In the genomic region with DNA sequence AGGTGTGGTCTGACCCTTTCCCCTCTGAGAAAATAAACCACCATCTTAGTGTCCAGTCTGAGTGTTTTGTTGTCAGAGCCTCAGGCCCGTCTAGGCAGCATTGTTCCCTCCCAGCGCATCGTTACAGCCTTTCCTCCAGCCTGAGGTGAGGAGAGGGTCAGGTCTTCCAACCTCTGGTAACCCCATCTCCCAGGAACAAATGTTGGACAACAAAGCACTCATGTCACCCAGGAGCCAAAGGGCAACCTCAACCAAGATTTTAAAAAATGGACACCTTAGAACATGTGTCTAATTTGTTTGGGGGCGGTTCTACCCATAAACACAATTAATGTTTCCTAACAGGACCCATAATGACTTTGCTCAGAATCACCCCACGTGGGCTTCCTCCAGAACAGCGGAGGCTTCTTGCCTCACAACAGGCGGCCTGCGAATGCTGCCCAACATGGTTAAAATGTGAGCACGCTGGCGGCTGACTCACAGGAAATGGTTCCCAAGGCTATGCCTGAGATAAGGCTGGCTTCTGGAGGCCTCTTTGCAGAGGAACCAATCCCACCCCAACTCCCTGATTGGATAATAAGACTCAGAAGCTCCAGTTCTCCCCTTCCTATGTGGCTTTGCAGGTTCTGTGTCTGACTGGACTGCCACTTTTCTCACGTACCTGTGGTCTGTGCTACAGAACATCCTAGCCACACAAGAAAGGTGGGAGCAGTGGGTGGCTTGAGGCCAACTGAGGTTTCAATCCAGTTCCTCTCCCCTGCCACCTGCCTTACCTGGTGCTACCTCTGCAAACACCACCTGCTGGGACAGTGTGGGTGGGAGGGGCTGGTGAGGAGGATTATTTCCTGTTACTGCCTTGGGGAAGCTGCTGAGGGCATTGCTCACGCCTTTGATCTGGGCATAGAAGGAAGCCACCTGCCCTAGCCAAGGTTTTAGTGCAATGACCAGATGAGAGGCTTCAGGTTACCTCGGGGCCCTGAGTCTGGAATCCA, we compare ENCODE assay signal across 1 cellular context.
TF ChIP-seq lines count a peak whose summit lies in the region.

No MANE protein-coding gene starts in this region.

TF ChIP-seq in K562, 482 proteins besides CTCF, POLR2A, EP300 and RAD21 (continued from another document and continues in another):
- TF ChIP-seq, protein P1, sequence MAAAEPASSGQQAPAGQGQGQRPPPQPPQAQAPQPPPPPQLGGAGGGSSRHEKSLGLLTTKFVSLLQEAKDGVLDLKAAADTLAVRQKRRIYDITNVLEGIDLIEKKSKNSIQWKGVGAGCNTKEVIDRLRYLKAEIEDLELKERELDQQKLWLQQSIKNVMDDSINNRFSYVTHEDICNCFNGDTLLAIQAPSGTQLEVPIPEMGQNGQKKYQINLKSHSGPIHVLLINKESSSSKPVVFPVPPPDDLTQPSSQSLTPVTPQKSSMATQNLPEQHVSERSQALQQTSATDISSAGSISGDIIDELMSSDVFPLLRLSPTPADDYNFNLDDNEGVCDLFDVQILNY (CRISPR knock-in tag; IDR thresholded peaks at IDR 0.05) = no peak
- TF ChIP-seq SRSF3 (IDR thresholded peaks at IDR 0.05; ENCODE audit: insufficient read depth, low read length) (no peak), GATA2 (CRISPR knock-in tag; IDR thresholded peaks at IDR 0.05) (peak; percentile 60; the same call in 1 of the 2 replicates), CSDE1 (IDR thresholded peaks at IDR 0.05) (no peak), KAT8 (IDR thresholded peaks at IDR 0.05; ENCODE audit: low read depth) (no peak), KLF10 (CRISPR knock-in tag; IDR thresholded peaks at IDR 0.05) (no peak), WHSC1 (IDR thresholded peaks at IDR 0.05; ENCODE audit: low read length) (no peak), ZNF121 (CRISPR knock-in tag; conservative IDR thresholded peaks at IDR 0.05) (no peak), ZNF668 (CRISPR knock-in tag; IDR thresholded peaks at IDR 0.05) (peak; percentile 85), CBX8 (IDR thresholded peaks at IDR 0.05; ENCODE audit: borderline replicate concordance, extremely low read depth, low read depth, low read length, poor library complexity, severe bottlenecking) (no peak), E2F3 (CRISPR knock-in tag; IDR thresholded peaks at IDR 0.05) (peak; percentile 72; the same call in 1 of the 2 replicates), SMAD3 (CRISPR knock-in tag; conservative IDR thresholded peaks at IDR 0.05) (peak; percentile 71; the same call in 1 of the 2 replicates), ZNF146 (CRISPR knock-in tag; IDR thresholded peaks at IDR 0.05; ENCODE audit: unreplicated experiment) (no peak), PURB (CRISPR knock-in tag; IDR thresholded peaks at IDR 0.05; ENCODE audit: low read depth) (no peak), MAFG (tag; conservative IDR thresholded peaks at IDR 0.05) (peak; percentile 38; the same call in 1 of the 2 replicates), ZBTB17 (CRISPR knock-in tag; IDR thresholded peaks at IDR 0.05) (peak; percentile 67; the same call in 1 of the 2 replicates), PHTF2 (CRISPR knock-in tag; IDR thresholded peaks at IDR 0.05) (no peak)
- TF ChIP-seq, protein P2, sequence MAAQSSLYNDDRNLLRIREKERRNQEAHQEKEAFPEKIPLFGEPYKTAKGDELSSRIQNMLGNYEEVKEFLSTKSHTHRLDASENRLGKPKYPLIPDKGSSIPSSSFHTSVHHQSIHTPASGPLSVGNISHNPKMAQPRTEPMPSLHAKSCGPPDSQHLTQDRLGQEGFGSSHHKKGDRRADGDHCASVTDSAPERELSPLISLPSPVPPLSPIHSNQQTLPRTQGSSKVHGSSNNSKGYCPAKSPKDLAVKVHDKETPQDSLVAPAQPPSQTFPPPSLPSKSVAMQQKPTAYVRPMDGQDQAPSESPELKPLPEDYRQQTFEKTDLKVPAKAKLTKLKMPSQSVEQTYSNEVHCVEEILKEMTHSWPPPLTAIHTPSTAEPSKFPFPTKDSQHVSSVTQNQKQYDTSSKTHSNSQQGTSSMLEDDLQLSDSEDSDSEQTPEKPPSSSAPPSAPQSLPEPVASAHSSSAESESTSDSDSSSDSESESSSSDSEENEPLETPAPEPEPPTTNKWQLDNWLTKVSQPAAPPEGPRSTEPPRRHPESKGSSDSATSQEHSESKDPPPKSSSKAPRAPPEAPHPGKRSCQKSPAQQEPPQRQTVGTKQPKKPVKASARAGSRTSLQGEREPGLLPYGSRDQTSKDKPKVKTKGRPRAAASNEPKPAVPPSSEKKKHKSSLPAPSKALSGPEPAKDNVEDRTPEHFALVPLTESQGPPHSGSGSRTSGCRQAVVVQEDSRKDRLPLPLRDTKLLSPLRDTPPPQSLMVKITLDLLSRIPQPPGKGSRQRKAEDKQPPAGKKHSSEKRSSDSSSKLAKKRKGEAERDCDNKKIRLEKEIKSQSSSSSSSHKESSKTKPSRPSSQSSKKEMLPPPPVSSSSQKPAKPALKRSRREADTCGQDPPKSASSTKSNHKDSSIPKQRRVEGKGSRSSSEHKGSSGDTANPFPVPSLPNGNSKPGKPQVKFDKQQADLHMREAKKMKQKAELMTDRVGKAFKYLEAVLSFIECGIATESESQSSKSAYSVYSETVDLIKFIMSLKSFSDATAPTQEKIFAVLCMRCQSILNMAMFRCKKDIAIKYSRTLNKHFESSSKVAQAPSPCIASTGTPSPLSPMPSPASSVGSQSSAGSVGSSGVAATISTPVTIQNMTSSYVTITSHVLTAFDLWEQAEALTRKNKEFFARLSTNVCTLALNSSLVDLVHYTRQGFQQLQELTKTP (IDR thresholded peaks at IDR 0.05; ENCODE audit: low read depth in 1 of 2, partially characterized antibody in 2 of 2) = peak in 1 of 2 experiments; percentile 85
- TF ChIP-seq, protein P3, sequence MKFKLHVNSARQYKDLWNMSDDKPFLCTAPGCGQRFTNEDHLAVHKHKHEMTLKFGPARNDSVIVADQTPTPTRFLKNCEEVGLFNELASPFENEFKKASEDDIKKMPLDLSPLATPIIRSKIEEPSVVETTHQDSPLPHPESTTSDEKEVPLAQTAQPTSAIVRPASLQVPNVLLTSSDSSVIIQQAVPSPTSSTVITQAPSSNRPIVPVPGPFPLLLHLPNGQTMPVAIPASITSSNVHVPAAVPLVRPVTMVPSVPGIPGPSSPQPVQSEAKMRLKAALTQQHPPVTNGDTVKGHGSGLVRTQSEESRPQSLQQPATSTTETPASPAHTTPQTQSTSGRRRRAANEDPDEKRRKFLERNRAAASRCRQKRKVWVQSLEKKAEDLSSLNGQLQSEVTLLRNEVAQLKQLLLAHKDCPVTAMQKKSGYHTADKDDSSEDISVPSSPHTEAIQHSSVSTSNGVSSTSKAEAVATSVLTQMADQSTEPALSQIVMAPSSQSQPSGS (CRISPR knock-in tag; IDR thresholded peaks at IDR 0.05) = no peak
- TF ChIP-seq, protein P4, sequence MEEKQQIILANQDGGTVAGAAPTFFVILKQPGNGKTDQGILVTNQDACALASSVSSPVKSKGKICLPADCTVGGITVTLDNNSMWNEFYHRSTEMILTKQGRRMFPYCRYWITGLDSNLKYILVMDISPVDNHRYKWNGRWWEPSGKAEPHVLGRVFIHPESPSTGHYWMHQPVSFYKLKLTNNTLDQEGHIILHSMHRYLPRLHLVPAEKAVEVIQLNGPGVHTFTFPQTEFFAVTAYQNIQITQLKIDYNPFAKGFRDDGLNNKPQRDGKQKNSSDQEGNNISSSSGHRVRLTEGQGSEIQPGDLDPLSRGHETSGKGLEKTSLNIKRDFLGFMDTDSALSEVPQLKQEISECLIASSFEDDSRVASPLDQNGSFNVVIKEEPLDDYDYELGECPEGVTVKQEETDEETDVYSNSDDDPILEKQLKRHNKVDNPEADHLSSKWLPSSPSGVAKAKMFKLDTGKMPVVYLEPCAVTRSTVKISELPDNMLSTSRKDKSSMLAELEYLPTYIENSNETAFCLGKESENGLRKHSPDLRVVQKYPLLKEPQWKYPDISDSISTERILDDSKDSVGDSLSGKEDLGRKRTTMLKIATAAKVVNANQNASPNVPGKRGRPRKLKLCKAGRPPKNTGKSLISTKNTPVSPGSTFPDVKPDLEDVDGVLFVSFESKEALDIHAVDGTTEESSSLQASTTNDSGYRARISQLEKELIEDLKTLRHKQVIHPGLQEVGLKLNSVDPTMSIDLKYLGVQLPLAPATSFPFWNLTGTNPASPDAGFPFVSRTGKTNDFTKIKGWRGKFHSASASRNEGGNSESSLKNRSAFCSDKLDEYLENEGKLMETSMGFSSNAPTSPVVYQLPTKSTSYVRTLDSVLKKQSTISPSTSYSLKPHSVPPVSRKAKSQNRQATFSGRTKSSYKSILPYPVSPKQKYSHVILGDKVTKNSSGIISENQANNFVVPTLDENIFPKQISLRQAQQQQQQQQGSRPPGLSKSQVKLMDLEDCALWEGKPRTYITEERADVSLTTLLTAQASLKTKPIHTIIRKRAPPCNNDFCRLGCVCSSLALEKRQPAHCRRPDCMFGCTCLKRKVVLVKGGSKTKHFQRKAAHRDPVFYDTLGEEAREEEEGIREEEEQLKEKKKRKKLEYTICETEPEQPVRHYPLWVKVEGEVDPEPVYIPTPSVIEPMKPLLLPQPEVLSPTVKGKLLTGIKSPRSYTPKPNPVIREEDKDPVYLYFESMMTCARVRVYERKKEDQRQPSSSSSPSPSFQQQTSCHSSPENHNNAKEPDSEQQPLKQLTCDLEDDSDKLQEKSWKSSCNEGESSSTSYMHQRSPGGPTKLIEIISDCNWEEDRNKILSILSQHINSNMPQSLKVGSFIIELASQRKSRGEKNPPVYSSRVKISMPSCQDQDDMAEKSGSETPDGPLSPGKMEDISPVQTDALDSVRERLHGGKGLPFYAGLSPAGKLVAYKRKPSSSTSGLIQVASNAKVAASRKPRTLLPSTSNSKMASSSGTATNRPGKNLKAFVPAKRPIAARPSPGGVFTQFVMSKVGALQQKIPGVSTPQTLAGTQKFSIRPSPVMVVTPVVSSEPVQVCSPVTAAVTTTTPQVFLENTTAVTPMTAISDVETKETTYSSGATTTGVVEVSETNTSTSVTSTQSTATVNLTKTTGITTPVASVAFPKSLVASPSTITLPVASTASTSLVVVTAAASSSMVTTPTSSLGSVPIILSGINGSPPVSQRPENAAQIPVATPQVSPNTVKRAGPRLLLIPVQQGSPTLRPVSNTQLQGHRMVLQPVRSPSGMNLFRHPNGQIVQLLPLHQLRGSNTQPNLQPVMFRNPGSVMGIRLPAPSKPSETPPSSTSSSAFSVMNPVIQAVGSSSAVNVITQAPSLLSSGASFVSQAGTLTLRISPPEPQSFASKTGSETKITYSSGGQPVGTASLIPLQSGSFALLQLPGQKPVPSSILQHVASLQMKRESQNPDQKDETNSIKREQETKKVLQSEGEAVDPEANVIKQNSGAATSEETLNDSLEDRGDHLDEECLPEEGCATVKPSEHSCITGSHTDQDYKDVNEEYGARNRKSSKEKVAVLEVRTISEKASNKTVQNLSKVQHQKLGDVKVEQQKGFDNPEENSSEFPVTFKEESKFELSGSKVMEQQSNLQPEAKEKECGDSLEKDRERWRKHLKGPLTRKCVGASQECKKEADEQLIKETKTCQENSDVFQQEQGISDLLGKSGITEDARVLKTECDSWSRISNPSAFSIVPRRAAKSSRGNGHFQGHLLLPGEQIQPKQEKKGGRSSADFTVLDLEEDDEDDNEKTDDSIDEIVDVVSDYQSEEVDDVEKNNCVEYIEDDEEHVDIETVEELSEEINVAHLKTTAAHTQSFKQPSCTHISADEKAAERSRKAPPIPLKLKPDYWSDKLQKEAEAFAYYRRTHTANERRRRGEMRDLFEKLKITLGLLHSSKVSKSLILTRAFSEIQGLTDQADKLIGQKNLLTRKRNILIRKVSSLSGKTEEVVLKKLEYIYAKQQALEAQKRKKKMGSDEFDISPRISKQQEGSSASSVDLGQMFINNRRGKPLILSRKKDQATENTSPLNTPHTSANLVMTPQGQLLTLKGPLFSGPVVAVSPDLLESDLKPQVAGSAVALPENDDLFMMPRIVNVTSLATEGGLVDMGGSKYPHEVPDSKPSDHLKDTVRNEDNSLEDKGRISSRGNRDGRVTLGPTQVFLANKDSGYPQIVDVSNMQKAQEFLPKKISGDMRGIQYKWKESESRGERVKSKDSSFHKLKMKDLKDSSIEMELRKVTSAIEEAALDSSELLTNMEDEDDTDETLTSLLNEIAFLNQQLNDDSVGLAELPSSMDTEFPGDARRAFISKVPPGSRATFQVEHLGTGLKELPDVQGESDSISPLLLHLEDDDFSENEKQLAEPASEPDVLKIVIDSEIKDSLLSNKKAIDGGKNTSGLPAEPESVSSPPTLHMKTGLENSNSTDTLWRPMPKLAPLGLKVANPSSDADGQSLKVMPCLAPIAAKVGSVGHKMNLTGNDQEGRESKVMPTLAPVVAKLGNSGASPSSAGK (IDR thresholded peaks at IDR 0.05) = peak; percentile 91
- TF ChIP-seq, protein P5, sequence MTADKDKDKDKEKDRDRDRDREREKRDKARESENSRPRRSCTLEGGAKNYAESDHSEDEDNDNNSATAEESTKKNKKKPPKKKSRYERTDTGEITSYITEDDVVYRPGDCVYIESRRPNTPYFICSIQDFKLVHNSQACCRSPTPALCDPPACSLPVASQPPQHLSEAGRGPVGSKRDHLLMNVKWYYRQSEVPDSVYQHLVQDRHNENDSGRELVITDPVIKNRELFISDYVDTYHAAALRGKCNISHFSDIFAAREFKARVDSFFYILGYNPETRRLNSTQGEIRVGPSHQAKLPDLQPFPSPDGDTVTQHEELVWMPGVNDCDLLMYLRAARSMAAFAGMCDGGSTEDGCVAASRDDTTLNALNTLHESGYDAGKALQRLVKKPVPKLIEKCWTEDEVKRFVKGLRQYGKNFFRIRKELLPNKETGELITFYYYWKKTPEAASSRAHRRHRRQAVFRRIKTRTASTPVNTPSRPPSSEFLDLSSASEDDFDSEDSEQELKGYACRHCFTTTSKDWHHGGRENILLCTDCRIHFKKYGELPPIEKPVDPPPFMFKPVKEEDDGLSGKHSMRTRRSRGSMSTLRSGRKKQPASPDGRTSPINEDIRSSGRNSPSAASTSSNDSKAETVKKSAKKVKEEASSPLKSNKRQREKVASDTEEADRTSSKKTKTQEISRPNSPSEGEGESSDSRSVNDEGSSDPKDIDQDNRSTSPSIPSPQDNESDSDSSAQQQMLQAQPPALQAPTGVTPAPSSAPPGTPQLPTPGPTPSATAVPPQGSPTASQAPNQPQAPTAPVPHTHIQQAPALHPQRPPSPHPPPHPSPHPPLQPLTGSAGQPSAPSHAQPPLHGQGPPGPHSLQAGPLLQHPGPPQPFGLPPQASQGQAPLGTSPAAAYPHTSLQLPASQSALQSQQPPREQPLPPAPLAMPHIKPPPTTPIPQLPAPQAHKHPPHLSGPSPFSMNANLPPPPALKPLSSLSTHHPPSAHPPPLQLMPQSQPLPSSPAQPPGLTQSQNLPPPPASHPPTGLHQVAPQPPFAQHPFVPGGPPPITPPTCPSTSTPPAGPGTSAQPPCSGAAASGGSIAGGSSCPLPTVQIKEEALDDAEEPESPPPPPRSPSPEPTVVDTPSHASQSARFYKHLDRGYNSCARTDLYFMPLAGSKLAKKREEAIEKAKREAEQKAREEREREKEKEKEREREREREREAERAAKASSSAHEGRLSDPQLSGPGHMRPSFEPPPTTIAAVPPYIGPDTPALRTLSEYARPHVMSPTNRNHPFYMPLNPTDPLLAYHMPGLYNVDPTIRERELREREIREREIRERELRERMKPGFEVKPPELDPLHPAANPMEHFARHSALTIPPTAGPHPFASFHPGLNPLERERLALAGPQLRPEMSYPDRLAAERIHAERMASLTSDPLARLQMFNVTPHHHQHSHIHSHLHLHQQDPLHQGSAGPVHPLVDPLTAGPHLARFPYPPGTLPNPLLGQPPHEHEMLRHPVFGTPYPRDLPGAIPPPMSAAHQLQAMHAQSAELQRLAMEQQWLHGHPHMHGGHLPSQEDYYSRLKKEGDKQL (CRISPR knock-in tag; IDR thresholded peaks at IDR 0.05; ENCODE audit: borderline replicate concordance) = no peak
- TF ChIP-seq, protein P6, sequence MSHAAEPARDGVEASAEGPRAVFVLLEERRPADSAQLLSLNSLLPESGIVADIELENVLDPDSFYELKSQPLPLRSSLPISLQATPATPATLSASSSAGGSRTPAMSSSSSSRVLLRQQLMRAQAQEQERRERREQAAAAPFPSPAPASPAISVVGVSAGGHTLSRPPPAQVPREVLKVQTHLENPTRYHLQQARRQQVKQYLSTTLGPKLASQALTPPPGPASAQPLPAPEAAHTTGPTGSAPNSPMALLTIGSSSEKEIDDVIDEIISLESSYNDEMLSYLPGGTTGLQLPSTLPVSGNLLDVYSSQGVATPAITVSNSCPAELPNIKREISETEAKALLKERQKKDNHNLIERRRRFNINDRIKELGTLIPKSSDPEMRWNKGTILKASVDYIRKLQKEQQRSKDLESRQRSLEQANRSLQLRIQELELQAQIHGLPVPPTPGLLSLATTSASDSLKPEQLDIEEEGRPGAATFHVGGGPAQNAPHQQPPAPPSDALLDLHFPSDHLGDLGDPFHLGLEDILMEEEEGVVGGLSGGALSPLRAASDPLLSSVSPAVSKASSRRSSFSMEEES (CRISPR knock-in tag; IDR thresholded peaks at IDR 0.05) = no peak
